In the genomic region with DNA sequence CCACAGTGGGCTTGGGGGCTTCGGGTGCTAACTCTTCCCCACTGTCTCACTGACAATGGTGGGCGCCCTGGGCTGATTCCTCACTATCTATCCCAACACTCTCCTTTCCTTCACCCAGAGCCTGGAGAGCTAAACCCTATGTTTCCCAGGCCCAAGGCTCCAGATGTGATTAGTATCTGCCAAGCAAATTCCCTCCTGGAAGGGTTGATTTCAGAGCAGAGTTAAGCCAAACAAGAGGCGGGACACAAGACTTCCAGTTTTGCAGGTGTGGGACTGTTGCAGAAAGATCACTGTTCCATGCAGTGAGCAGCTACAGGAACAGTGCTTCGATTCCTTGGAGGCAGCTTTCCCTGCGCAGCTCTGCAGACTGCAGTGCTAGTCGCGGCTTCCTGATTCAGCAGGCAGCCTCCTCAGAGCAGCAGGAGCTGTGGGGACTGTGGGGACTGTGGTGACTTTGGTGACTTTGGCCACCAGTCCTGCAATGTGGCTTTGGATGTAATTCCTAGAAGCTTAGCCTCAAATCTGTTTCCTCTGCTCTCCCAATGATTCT, we compare ENCODE assay signal across 1 cellular context.
TF ChIP-seq lines count a peak whose summit lies in the region.

No MANE protein-coding gene starts in this region.

TF ChIP-seq in GM23338, 12 proteins besides CTCF, POLR2A, EP300 and RAD21 (continued from another document):
- TF ChIP-seq, protein P1, sequence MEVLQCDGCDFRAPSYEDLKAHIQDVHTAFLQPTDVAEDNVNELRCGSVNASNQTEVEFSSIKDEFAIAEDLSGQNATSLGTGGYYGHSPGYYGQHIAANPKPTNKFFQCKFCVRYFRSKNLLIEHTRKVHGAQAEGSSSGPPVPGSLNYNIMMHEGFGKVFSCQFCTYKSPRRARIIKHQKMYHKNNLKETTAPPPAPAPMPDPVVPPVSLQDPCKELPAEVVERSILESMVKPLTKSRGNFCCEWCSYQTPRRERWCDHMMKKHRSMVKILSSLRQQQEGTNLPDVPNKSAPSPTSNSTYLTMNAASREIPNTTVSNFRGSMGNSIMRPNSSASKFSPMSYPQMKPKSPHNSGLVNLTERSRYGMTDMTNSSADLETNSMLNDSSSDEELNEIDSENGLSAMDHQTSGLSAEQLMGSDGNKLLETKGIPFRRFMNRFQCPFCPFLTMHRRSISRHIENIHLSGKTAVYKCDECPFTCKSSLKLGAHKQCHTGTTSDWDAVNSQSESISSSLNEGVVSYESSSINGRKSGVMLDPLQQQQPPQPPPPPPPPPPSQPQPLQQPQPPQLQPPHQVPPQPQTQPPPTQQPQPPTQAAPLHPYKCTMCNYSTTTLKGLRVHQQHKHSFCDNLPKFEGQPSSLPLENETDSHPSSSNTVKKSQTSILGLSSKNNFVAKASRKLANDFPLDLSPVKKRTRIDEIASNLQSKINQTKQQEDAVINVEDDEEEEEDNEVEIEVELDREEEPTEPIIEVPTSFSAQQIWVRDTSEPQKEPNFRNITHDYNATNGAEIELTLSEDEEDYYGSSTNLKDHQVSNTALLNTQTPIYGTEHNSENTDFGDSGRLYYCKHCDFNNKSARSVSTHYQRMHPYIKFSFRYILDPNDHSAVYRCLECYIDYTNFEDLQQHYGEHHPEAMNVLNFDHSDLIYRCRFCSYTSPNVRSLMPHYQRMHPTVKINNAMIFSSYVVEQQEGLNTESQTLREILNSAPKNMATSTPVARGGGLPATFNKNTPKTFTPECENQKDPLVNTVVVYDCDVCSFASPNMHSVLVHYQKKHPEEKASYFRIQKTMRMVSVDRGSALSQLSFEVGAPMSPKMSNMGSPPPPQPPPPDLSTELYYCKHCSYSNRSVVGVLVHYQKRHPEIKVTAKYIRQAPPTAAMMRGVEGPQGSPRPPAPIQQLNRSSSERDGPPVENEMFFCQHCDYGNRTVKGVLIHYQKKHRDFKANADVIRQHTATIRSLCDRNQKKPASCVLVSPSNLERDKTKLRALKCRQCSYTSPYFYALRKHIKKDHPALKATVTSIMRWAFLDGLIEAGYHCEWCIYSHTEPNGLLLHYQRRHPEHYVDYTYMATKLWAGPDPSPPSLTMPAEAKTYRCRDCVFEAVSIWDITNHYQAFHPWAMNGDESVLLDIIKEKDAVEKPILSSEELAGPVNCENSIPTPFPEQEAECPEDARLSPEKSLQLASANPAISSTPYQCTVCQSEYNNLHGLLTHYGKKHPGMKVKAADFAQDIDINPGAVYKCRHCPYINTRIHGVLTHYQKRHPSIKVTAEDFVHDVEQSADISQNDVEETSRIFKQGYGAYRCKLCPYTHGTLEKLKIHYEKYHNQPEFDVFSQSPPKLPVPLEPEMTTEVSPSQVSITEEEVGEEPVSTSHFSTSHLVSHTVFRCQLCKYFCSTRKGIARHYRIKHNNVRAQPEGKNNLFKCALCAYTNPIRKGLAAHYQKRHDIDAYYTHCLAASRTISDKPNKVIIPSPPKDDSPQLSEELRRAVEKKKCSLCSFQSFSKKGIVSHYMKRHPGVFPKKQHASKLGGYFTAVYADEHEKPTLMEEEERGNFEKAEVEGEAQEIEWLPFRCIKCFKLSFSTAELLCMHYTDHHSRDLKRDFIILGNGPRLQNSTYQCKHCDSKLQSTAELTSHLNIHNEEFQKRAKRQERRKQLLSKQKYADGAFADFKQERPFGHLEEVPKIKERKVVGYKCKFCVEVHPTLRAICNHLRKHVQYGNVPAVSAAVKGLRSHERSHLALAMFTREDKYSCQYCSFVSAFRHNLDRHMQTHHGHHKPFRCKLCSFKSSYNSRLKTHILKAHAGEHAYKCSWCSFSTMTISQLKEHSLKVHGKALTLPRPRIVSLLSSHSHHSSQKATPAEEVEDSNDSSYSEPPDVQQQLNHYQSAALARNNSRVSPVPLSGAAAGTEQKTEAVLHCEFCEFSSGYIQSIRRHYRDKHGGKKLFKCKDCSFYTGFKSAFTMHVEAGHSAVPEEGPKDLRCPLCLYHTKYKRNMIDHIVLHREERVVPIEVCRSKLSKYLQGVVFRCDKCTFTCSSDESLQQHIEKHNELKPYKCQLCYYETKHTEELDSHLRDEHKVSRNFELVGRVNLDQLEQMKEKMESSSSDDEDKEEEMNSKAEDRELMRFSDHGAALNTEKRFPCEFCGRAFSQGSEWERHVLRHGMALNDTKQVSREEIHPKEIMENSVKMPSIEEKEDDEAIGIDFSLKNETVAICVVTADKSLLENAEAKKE (CRISPR knock-in tag; IDR thresholded peaks at IDR 0.05), result no peak
- TF ChIP-seq ZNF114 (CRISPR knock-in tag; IDR thresholded peaks at IDR 0.05) (no peak), ZNF331 (CRISPR knock-in tag; IDR thresholded peaks at IDR 0.05; ENCODE audit: low read depth) (no peak)
